In the genomic region with DNA sequence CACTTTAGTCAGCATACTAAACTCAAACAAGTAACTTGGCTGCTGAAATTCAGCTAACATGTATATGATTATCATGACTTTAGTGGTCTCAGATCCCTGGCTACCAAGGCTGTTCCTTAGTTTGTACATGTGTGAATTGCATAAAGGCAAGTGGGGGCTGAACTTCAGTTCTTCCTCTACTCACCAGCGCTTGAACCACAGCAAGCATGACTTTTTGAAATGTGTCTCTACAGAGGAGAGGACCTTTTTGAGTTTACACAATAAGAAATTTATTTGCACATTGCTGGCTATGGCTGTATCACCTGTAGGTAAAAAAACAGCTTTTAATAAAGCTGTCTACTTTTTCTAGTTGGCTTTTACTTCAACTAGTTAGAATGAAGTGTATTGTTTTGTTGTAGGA, we compare ENCODE assay signal across 12 cellular contexts.
"Had no signal": no experiment of that assay in that cellular context is flagged by ENCODE, and none has a peak within 500 bp of the region (broad histone marks: within the 10 kb centered on the region; RNA-seq: fewer than 3 reads in every experiment).

No MANE protein-coding gene starts in this region.

- H3K9me3 Mint-ChIP-seq: activated CD4-positive, alpha-beta T cell treated with anti-CD3 and anti-CD28 coated beads, Interleukin-2, amount 10 ng/mL, durations not matched to agents 7 days and 5 days; activated T-cell treated with anti-CD3 and anti-CD28 coated beads, Interleukin-2, amount 50 U/mL, for 4 hours; endodermal cell had no signal

- H3K4me3 Mint-ChIP-seq: activated CD4-positive, alpha-beta T cell treated with anti-CD3 and anti-CD28 coated beads, Interleukin-2, amount 10 ng/mL, durations not matched to agents 7 days and 5 days; endodermal cell had no signal

- H3K27me3 Mint-ChIP-seq: activated CD4-positive, alpha-beta T cell treated with anti-CD3 and anti-CD28 coated beads, Interleukin-2, amount 10 ng/mL, durations not matched to agents 7 days and 5 days had no signal

- H3K27ac Mint-ChIP-seq: activated CD4-positive, alpha-beta T cell treated with anti-CD3 and anti-CD28 coated beads, Interleukin-2, amount 10 ng/mL, durations not matched to agents 7 days and 5 days; endodermal cell had no signal

- H3K4me1 Mint-ChIP-seq: endodermal cell had no signal

- DNase-seq: activated CD4-positive, alpha-beta T cell treated with anti-CD3 and anti-CD28 coated beads, Interleukin-2, amount 10 ng/mL, durations not matched to agents 7 days and 5 days; activated gamma-delta T cell; activated T-cell treated with anti-CD3 and anti-CD28 coated beads, Interleukin-2, amount 50 U/mL, for 4 hours; aorta; dermis blood vessel endothelial cell; endodermal cell; gastrocnemius medialis; heart left ventricle; left cardiac atrium; ovary; T-helper 9 cell had no signal

- ATAC-seq: activated T-cell treated with anti-CD3 and anti-CD28 coated beads, Interleukin-2, amount 50 U/mL, for 4 hours; gastrocnemius medialis; heart left ventricle; left cardiac atrium; sciatic nerve had no signal
